Comparison of ENCODE assay signal across 9 cellular contexts in the genomic region with DNA sequence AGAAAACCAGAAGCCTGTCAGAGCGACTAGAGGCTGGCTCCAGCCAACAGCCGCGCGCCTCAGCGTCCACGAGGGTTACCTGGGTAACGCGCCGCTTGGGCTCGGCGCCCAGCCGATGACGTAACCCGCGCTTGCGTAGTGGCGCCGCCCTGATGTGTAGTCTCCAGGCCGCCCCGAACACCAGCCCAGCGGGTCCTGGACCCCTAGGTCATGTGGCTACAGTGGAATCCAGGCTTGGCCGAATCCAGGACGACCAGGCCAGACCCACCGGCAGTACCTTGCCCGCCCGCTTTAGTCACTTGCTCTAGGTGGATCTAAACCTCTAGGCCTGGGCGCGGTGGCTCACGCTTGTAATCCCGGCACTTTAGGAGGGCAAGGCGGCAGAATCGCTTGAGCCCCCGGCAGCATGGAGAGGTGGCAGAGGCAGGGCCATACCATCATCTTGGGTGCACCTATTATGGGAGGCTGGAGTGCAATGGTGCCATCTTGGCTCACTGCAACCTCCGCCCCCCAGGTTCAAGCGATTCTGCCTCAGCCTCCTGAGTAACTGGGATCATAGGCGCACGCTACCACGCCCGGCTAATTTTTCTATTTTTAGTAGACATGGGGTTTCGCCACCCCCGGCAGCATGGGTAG. TPM values are rescaled to one million over a fixed set of nuclear protein-coding genes. Genes with fewer than 3 reads are reported as not detected.
DNase-seq lines count a peak whose midpoint lies in the region; ATAC-seq and TF ChIP-seq lines count a peak whose summit lies in the region.
"Had no signal": no experiment of that assay in that cellular context is flagged by ENCODE, and none has a peak within 500 bp of the region (broad histone marks: within the 10 kb centered on the region; RNA-seq: fewer than 3 reads in every experiment).

No MANE protein-coding gene starts in this region.

- no peak overlapping the region for H3K27ac Mint-ChIP-seq in chondrocyte (ENCODE audit: unreplicated experiment)

- peaks cover 2% of the 10 kb centered on the region for H3K36me3 ChIP-seq in mammary epithelial cell (ENCODE audit: insufficient read depth, low read length)
- H3K36me3 ChIP-seq in iPS-15b (ENCODE audit: control insufficient read depth, insufficient read depth, low read length) = peaks cover 13% of the 10 kb centered on the region
- peaks cover 13 to 19% (median 18%) of the 10 kb centered on the region in 3 donors for H3K36me3 ChIP-seq in skeletal muscle tissue (ENCODE audit: control insufficient read depth in 3 of 3, insufficient read depth in 3 of 3, low read length in 3 of 3)

- H3K4me1 Mint-ChIP-seq in chondrocyte (ENCODE audit: low read depth) = no peaks in the 10 kb centered on the region

- peak overlapping the region; percentile 26 to 64 (median 48) for H3K4me3 ChIP-seq in mammary epithelial cell (replicated peaks in 1 of 3; ENCODE audit: insufficient read depth in 1 of 3, low read depth in 2 of 3, low read length in 3 of 3)
- H3K4me3 ChIP-seq in iPS-15b (ENCODE audit: low read depth, low read length) = peak overlapping the region; percentile 46
- peak overlapping the region; percentile 68 to 71 (median 69) for H3K4me3 ChIP-seq in skeletal muscle tissue (ENCODE audit: low read length in 3 of 3)

- peaks cover 63% of the 10 kb centered on the region for H3K9me3 Mint-ChIP-seq in chondrocyte (ENCODE audit: low read depth)

- H3K36me3 Mint-ChIP-seq in chondrocyte (ENCODE audit: low read depth) = peaks cover 56% of the 10 kb centered on the region

- H3K4me1 ChIP-seq in mammary epithelial cell (ENCODE audit: insufficient read depth, low read length) (peaks cover 12% of the 10 kb centered on the region), iPS-15b (ENCODE audit: control insufficient read depth, insufficient read depth, low read length) (no peaks in the 10 kb centered on the region), skeletal muscle tissue (ENCODE audit: control insufficient read depth in 3 of 3, insufficient read depth in 3 of 3, low read length in 3 of 3) (peaks cover 8 to 9% (median 8%) of the 10 kb centered on the region in 3 donors)

- intact Hi-C loops in mammary epithelial cell (cut with micrococcal nuclease) = loop anchor here (10.0 kb wide), 1 partner anchor 85 kb away; the partner anchor contains the start of gene ZSCAN18

- CTCF ChIA-PET in mammary epithelial cell (lab: Charles Lee; ENCODE audit: low non-redundant PET) = no interaction called here

- dilution Hi-C loops in mammary epithelial cell (cut with HindIII; ENCODE audit: low sequenced_read_pairs) = no loop called here

- no TSS peak for BruUV-seq in mammary epithelial cell (replicated peaks; lab: Mats Ljungman, UMichigan)

- no peaks in the 10 kb centered on the region for H3K79me2 ChIP-seq in mammary epithelial cell (ENCODE audit: insufficient read depth, low read length)

- TF ChIP-seq CTCF in mammary epithelial cell (conservative IDR thresholded peaks at IDR 0.05 in 1 of 2, IDR thresholded peaks at IDR 0.05 in 1 of 2; ENCODE audit: extremely low read depth in 1 of 2, insufficient read depth in 1 of 2, low read depth in 1 of 2, low read length in 2 of 2) (no peak), chondrocyte (IDR thresholded peaks at IDR 0.05) (no peak)

- no peak for ATAC-seq in HG03457 (IDR thresholded peaks at IDR 0.05; ENCODE audit: unreplicated experiment)

- peak overlapping the region; percentile 85 for H2AFZ ChIP-seq in mammary epithelial cell (ENCODE audit: low read depth, low read length)

- H3K27ac ChIP-seq in mammary epithelial cell (ENCODE audit: insufficient read depth, low read depth, low read length) (peak overlapping the region; percentile 59), skeletal muscle tissue (ENCODE audit: low read depth, low read length) (no peak overlapping the region)

- peak; percentile 49 for DNase-seq in GM04504 (ENCODE audit: low read depth)
- peak; percentile 62 for DNase-seq in M059J (ENCODE audit: low read depth)
- DNase-seq in UCSD-AML1 (lab: John Stamatoyannopoulos, UW; ENCODE audit: unreplicated experiment) = peak; percentile 54
- peak; percentile 84 for DNase-seq in mammary epithelial cell
- DNase-seq in chondrocyte (ENCODE audit: low spot score) = no peak

- WGBS in mammary epithelial cell (ENCODE audit: low coverage, missing lambda C conversion rate) = 3% methylated on average over 21 of the region's 41 CpGs

- no peaks in the 10 kb centered on the region for H3K27me3 Mint-ChIP-seq in chondrocyte (ENCODE audit: low read depth)

- H3K9ac ChIP-seq in mammary epithelial cell (ENCODE audit: insufficient read depth, low read length) (no peak overlapping the region), iPS-15b (ENCODE audit: low read depth, low read length) (no peak overlapping the region), skeletal muscle tissue (ENCODE audit: low read depth in 1 of 3, low read length in 3 of 3) (peak overlapping the region; percentile 50 to 77 (median 57))

- H3K27me3 ChIP-seq in mammary epithelial cell (ENCODE audit: insufficient read depth, low read length) = no peaks in the 10 kb centered on the region
- H3K27me3 ChIP-seq in iPS-15b (ENCODE audit: control insufficient read depth, insufficient read depth, low read length) = no peaks in the 10 kb centered on the region
- H3K27me3 ChIP-seq in skeletal muscle tissue (ENCODE audit: control insufficient read depth in 3 of 3, insufficient read depth in 3 of 3, low read length in 3 of 3) = peaks cover 0 to 10% (median 9%) of the 10 kb centered on the region in 3 donors

- H3K4me2 ChIP-seq in mammary epithelial cell (ENCODE audit: insufficient read depth, low read depth, low read length) = peak overlapping the region; percentile 91

- H4K20me1 ChIP-seq in mammary epithelial cell (ENCODE audit: insufficient read depth, low read length) = no peaks in the 10 kb centered on the region

- H3K4me3 Mint-ChIP-seq in chondrocyte (ENCODE audit: unreplicated experiment) = no peak overlapping the region

- H3K9me3 ChIP-seq in mammary epithelial cell (replicated peaks; ENCODE audit: insufficient read depth, low read length) (peaks cover 47% of the 10 kb centered on the region), iPS-15b (ENCODE audit: control insufficient read depth, insufficient read depth, low read length) (no peaks in the 10 kb centered on the region), skeletal muscle tissue (ENCODE audit: control insufficient read depth in 3 of 3, low read length in 3 of 3) (peaks cover 3 to 26% (median 12%) of the 10 kb centered on the region in 3 donors)

- in situ Hi-C loops in mammary epithelial cell (cut with MboI; ENCODE audit: low sequenced_read_pairs in 2 of 2) = no loop called here

RNA-seq across cellular contexts. Expression of gene ZNF606, which starts 7.2 kb away (rescaled TPM):
- total RNA-seq in M059J (2014; rRNA removed; shearing (Covaris generic)) = 13.2 and 13.4 TPM in 2 replicates
- total RNA-seq in mammary epithelial cell (10 to 100 TPM in 1 of 2 donors, 1 to 10 TPM in 1; 8.0 to 19.0 TPM), skeletal muscle tissue (15.1 TPM), chondrocyte (10.8 to 15.9 TPM (median 11.4 TPM) in 3 replicates)
- 1.9 TPM for polyA plus RNA-seq in mammary epithelial cell
- 2.7 TPM for polyA minus RNA-seq in mammary epithelial cell

RNA-seq across cellular contexts. Expression of gene ZSCAN1, which starts 24.0 kb away (rescaled TPM):
- total RNA-seq in M059J (2014; rRNA removed; shearing (Covaris generic)) = 1.2 TPM in 1 of 2 replicates, not detected in the other
- total RNA-seq in mammary epithelial cell (not detected), skeletal muscle tissue (not detected), chondrocyte (0.37 to 1.3 TPM in 2 of 3 replicates, not detected in the other)
- polyA plus RNA-seq in mammary epithelial cell = not detected
- not detected for polyA minus RNA-seq in mammary epithelial cell
- total RNA-seq: T-helper 2 cell treated with Interferon-gamma antibody and Interleukin-4, amounts not matched to agents 100 ng/mL and 5 ng/mL, for 36 hours had no signal

RNA-seq across cellular contexts. Expression of gene C19orf18, which starts 35.5 kb away (rescaled TPM):
- not detected in 2 replicates for total RNA-seq in M059J (2014; rRNA removed; shearing (Covaris generic))
- total RNA-seq in mammary epithelial cell = under 1 TPM; 0.50 to 0.92 TPM
- polyA plus RNA-seq in mammary epithelial cell = 0.08 TPM
- not detected for polyA minus RNA-seq in mammary epithelial cell
- not detected for total RNA-seq in skeletal muscle tissue
- total RNA-seq in chondrocyte = 1.4 to 2.1 TPM (median 1.7 TPM) in 3 replicates

RNA-seq across cellular contexts. Expression of gene ZNF135, which starts 49.3 kb away (rescaled TPM):
- 1.8 and 2.0 TPM in 2 replicates for total RNA-seq in M059J (2014; rRNA removed; shearing (Covaris generic))
- total RNA-seq in mammary epithelial cell (1 to 10 TPM in 1 of 2 donors, under 1 TPM in 1; 0.45 to 4.0 TPM), skeletal muscle tissue (10.4 TPM), chondrocyte (4.6 to 6.7 TPM (median 4.9 TPM) in 3 replicates)
- 0.26 TPM for polyA plus RNA-seq in mammary epithelial cell
- not detected for polyA minus RNA-seq in mammary epithelial cell
- total RNA-seq: T-helper 2 cell treated with Interferon-gamma antibody and Interleukin-4, amounts not matched to agents 100 ng/mL and 5 ng/mL, for 36 hours had no signal

Comparison
In these comparisons a context has a peak if more than half of its experiments do, and no peak if none do; other contexts are left out.
1. H3K9ac ChIP-seq: peak in skeletal muscle tissue (3 of 3); none in mammary epithelial cell (single experiment) and iPS-15b (single experiment).
2. Peak in every context shown above with its lines, with median percentiles within 50 percentile points of each other: H3K4me3 ChIP-seq.